ENCODE assay signal across 1 cellular context in the genomic region with DNA sequence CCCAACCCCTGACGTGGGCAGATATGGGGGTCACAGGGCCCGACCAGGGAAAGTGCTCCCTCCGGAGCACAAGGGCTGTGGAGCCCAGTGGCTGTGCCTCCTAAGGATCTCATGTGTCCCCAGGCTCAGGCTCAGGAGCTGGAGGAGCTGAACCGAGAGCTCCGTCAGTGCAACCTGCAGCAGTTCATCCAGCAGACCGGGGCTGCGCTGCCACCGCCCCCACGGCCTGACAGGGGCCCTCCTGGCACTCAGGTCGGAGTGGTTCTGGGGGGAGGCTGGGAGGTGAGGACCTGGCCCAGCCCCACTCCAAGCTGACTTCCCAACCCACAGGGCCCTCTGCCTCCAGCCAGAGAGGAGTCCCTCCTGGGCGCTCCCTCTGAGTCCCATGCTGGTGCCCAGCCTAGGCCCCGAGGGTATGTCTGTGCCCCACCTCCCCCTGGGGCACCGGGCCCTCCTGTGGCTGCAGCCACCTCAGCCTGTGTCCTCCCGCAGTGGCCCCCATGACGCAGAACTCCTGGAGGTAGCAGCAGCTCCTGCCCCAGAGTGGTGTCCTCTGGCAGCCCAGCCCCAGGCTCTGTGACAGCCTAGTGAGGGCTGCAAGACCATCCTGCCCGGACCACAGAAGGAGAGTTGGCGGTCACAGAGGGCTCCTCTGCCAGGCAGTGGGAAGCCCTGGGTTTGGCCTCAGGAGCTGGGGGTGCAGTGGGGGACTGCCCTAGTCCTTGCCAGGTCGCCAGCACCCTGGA.
TF ChIP-seq lines count a peak whose summit lies in the region.

No MANE protein-coding gene starts in this region.

TF ChIP-seq in WTC11, 78 proteins besides CTCF, POLR2A, EP300 and RAD21 (continued from another document):
- TF ChIP-seq, protein P1, sequence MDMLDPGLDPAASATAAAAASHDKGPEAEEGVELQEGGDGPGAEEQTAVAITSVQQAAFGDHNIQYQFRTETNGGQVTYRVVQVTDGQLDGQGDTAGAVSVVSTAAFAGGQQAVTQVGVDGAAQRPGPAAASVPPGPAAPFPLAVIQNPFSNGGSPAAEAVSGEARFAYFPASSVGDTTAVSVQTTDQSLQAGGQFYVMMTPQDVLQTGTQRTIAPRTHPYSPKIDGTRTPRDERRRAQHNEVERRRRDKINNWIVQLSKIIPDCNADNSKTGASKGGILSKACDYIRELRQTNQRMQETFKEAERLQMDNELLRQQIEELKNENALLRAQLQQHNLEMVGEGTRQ (CRISPR knock-in tag; IDR thresholded peaks at IDR 0.05), result no peak
- TF ChIP-seq, protein P2, sequence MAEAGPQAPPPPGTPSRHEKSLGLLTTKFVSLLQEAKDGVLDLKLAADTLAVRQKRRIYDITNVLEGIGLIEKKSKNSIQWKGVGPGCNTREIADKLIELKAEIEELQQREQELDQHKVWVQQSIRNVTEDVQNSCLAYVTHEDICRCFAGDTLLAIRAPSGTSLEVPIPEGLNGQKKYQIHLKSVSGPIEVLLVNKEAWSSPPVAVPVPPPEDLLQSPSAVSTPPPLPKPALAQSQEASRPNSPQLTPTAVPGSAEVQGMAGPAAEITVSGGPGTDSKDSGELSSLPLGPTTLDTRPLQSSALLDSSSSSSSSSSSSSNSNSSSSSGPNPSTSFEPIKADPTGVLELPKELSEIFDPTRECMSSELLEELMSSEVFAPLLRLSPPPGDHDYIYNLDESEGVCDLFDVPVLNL (CRISPR knock-in tag; IDR thresholded peaks at IDR 0.05; ENCODE audit: borderline replicate concordance, low read depth), result no peak
- no peak for TF ChIP-seq ZNF416 (CRISPR knock-in tag; IDR thresholded peaks at IDR 0.05)
